In genomic region chr7:24665564-24666294, GRCh38 we compare ENCODE assay signal across 8 cellular contexts.
DNase-seq lines count a peak whose midpoint lies in the region; ATAC-seq and TF ChIP-seq lines count a peak whose summit lies in the region.

No MANE protein-coding gene starts in this region.

- H3K27me3 Mint-ChIP-seq in CD14-positive monocyte (ENCODE audit: low read depth in 3 of 3): no peaks in the 10 kb centered on the region

- no peak overlapping the region for H3K27ac Mint-ChIP-seq in CD14-positive monocyte
- no peak overlapping the region for H3K27ac Mint-ChIP-seq in stimulated activated effector memory CD8-positive, alpha-beta T cell treated with anti-CD3 and anti-CD28 coated beads, Interleukin-12 subunit alpha, Interleukin-12 subunit beta, amount 100 ng/mL, for 72 hours

- H3K4me3 ChIP-seq in SU-DHL-6 (ENCODE audit: insufficient read depth, low read length, poor library complexity, severe bottlenecking) (no peak overlapping the region), breast epithelium (no peak overlapping the region), left lung (no peak overlapping the region)

- H3K27ac ChIP-seq in SU-DHL-6 (ENCODE audit: low read depth, low read length) (no peak overlapping the region), breast epithelium (no peak overlapping the region), left lung (no peak overlapping the region)

- DNase-seq in CD14-positive monocyte (ENCODE audit: low spot score): no peak
- DNase-seq in NCI-H1105 treated with DMSO at 0.1 percent for 48 hours (lab: John Stamatoyannopoulos, UW): peak; percentile 69
- no peak for DNase-seq in breast epithelium (ENCODE audit: low spot score in 2 of 2)
- no peak for DNase-seq in left lung
- peak; percentile 23 to 62 for DNase-seq in stimulated activated effector memory CD8-positive, alpha-beta T cell treated with anti-CD3 and anti-CD28 coated beads, Interleukin-12 subunit alpha, Interleukin-12 subunit beta, amount 100 ng/mL, for 72 hours (ENCODE audit: low spot score in 2 of 2)

- H3K9me3 ChIP-seq in SU-DHL-6 (ENCODE audit: insufficient read depth, low read length) (no peaks in the 10 kb centered on the region), breast epithelium (no peaks in the 10 kb centered on the region), left lung (no peaks in the 10 kb centered on the region)

- no peak for TF ChIP-seq POLR2A in breast epithelium (IDR thresholded peaks at IDR 0.05)

- peaks cover 9% of the 10 kb centered on the region; the same call in 1 of the 2 replicates for H3K36me3 ChIP-seq in SU-DHL-6 (ENCODE audit: low read length)
- no peaks in the 10 kb centered on the region for H3K36me3 ChIP-seq in breast epithelium
- H3K36me3 ChIP-seq in left lung: no peaks in the 10 kb centered on the region

- H3K4me2 ChIP-seq in SU-DHL-6 (ENCODE audit: low read depth, low read length, poor library complexity, severe bottlenecking): no peak overlapping the region

- H3K4me1 ChIP-seq in breast epithelium (no peaks in the 10 kb centered on the region), left lung (no peaks in the 10 kb centered on the region)

- peaks cover 14% of the 10 kb centered on the region; the same call in 1 of the 2 replicates for H3F3A ChIP-seq in SU-DHL-6 (ENCODE audit: insufficient read depth)

- ATAC-seq in GM19035 (IDR thresholded peaks at IDR 0.05; ENCODE audit: unreplicated experiment): peak; percentile 67
- ATAC-seq in left lung: peak; percentile 75
- no peak for ATAC-seq in stimulated activated effector memory CD8-positive, alpha-beta T cell treated with anti-CD3 and anti-CD28 coated beads, Interleukin-12 subunit alpha, Interleukin-12 subunit beta, amount 100 ng/mL, for 72 hours
- ATAC-seq in HG03520 (IDR thresholded peaks at IDR 0.05; ENCODE audit: unreplicated experiment): no peak

- TF ChIP-seq CTCF in CD14-positive monocyte (IDR thresholded peaks at IDR 0.05): peak; percentile 93
- TF ChIP-seq CTCF in SU-DHL-6 (IDR thresholded peaks at IDR 0.05; ENCODE audit: insufficient read depth, low read length, poor library complexity, severe bottlenecking): peak; percentile 71
- TF ChIP-seq CTCF in breast epithelium (IDR thresholded peaks at IDR 0.05): peak in 2 of 3 donors; percentile 73 to 74
- TF ChIP-seq CTCF in left lung (IDR thresholded peaks at IDR 0.05): peak; percentile 46 to 63

- no peak overlapping the region for H3K4me3 Mint-ChIP-seq in CD14-positive monocyte
- H3K4me3 Mint-ChIP-seq in stimulated activated effector memory CD8-positive, alpha-beta T cell treated with anti-CD3 and anti-CD28 coated beads, Interleukin-12 subunit alpha, Interleukin-12 subunit beta, amount 100 ng/mL, for 72 hours: no peak overlapping the region

- H2AFZ ChIP-seq in SU-DHL-6 (ENCODE audit: low read depth, low read length, severe bottlenecking): no peak overlapping the region

- no peak overlapping the region for H3K9ac ChIP-seq in SU-DHL-6 (ENCODE audit: low read length)

- no peaks in the 10 kb centered on the region for H3K79me2 ChIP-seq in SU-DHL-6 (ENCODE audit: insufficient read depth, low read length)

- intact Hi-C loops in CD14-positive monocyte (cut with micrococcal nuclease): loop anchor here (2.0 to 10.0 kb wide), 3 partner anchors 971 to 1095 kb away; no protein-coding TSS in a partner anchor
- intact Hi-C loops in breast epithelium (cut with DNase I; ENCODE audit: low total_unique reads): no loop called here
- intact Hi-C loops in left lung (cut with DNase I): loop anchor here in 1 of 2 donors (5.0 kb wide), 1 partner anchor 373 kb away; no protein-coding TSS in a partner anchor

- H3K9me2 ChIP-seq in SU-DHL-6 (replicated peaks; ENCODE audit: insufficient read depth, low read length): no peaks in the 10 kb centered on the region

- H4K20me1 ChIP-seq in SU-DHL-6 (ENCODE audit: low read depth, low read length): no peaks in the 10 kb centered on the region

- H3K9me3 Mint-ChIP-seq in CD14-positive monocyte: peaks cover 0 to 2% (median 0%) of the 10 kb centered on the region in 7 donors
- no peaks in the 10 kb centered on the region for H3K9me3 Mint-ChIP-seq in stimulated activated effector memory CD8-positive, alpha-beta T cell treated with anti-CD3 and anti-CD28 coated beads, Interleukin-12 subunit alpha, Interleukin-12 subunit beta, amount 100 ng/mL, for 72 hours

- H3K27me3 ChIP-seq in SU-DHL-6 (ENCODE audit: low read length): no peaks in the 10 kb centered on the region
- H3K27me3 ChIP-seq in breast epithelium: no peaks in the 10 kb centered on the region
- no peaks in the 10 kb centered on the region for H3K27me3 ChIP-seq in left lung

- H3K36me3 Mint-ChIP-seq in CD14-positive monocyte: no peaks in the 10 kb centered on the region
- peaks cover 6% of the 10 kb centered on the region for H3K36me3 Mint-ChIP-seq in stimulated activated effector memory CD8-positive, alpha-beta T cell treated with anti-CD3 and anti-CD28 coated beads, Interleukin-12 subunit alpha, Interleukin-12 subunit beta, amount 100 ng/mL, for 72 hours

- no peaks in the 10 kb centered on the region for H3K4me1 Mint-ChIP-seq in CD14-positive monocyte
- no peaks in the 10 kb centered on the region for H3K4me1 Mint-ChIP-seq in stimulated activated effector memory CD8-positive, alpha-beta T cell treated with anti-CD3 and anti-CD28 coated beads, Interleukin-12 subunit alpha, Interleukin-12 subunit beta, amount 100 ng/mL, for 72 hours

Comparison
In these comparisons a context has a peak if more than half of its experiments do, and no peak if none do; other contexts are left out.
1. DNase-seq: peak in NCI-H1105 treated with DMSO at 0.1 percent for 48 hours (single experiment) and stimulated activated effector memory CD8-positive, alpha-beta T cell treated with anti-CD3 and anti-CD28 coated beads, Interleukin-12 subunit alpha, Interleukin-12 subunit beta, amount 100 ng/mL, for 72 hours (2 of 2); none in CD14-positive monocyte (single experiment), breast epithelium (0 of 2) and left lung (0 of 2).
2. ATAC-seq: peak in GM19035 (single experiment) and left lung (single experiment); none in stimulated activated effector memory CD8-positive, alpha-beta T cell treated with anti-CD3 and anti-CD28 coated beads, Interleukin-12 subunit alpha, Interleukin-12 subunit beta, amount 100 ng/mL, for 72 hours (single experiment) and HG03520 (single experiment).
3. Peak in every context shown above with its lines, with median percentiles within 50 percentile points of each other: CTCF ChIP-seq.